Comparison of ENCODE assay signal across 15 cellular contexts in genomic region chr6:113318553-113318952, GRCh38.
DNase-seq lines count a peak whose midpoint lies in the region; ATAC-seq and TF ChIP-seq lines count a peak whose summit lies in the region.
"Had no signal": no experiment of that assay in that cellular context is flagged by ENCODE, and none has a peak within 500 bp of the region (broad histone marks: within the 10 kb centered on the region; RNA-seq: fewer than 3 reads in every experiment).

No MANE protein-coding gene starts in this region.

- TF ChIP-seq CTCF in endothelial cell (IDR thresholded peaks at IDR 0.05; ENCODE audit: unreplicated experiment) (no peak), osteoblast (IDR thresholded peaks at IDR 0.05; ENCODE audit: extremely low read depth, low read depth, low read length) (no peak)

- peak overlapping the region; percentile 20 for H3K27ac Mint-ChIP-seq in endothelial cell (ENCODE audit: unreplicated experiment)
- no peak overlapping the region for H3K27ac Mint-ChIP-seq in activated CD8-positive, alpha-beta T cell treated with anti-CD3 and anti-CD28 coated beads, Interleukin-2, amount 10 ng/mL, durations not matched to agents 7 days and 5 days
- H3K27ac Mint-ChIP-seq: activated naive CD4-positive, alpha-beta T cell treated with anti-CD3 and anti-CD28 coated beads for 36 hours; memory B cell had no signal

- H3K4me2 ChIP-seq in osteoblast (ENCODE audit: insufficient read depth, low read length): peak overlapping the region; percentile 16

- H3K36me3 ChIP-seq in osteoblast (ENCODE audit: insufficient read depth, low read length): no peaks in the 10 kb centered on the region
- H3K36me3 ChIP-seq: gastrocnemius medialis, Peyer's patch had no signal

- no peaks in the 10 kb centered on the region for H3K79me2 ChIP-seq in osteoblast (ENCODE audit: insufficient read depth, low read length)

- no peaks in the 10 kb centered on the region for H3K27me3 Mint-ChIP-seq in endothelial cell (ENCODE audit: unreplicated experiment)
- H3K27me3 Mint-ChIP-seq in activated CD8-positive, alpha-beta T cell treated with anti-CD3 and anti-CD28 coated beads, Interleukin-2, amount 10 ng/mL, durations not matched to agents 7 days and 5 days (ENCODE audit: low read depth): no peaks in the 10 kb centered on the region
- H3K27me3 Mint-ChIP-seq: memory B cell had no signal

- DNase-seq in NCI-H1105 (lab: John Stamatoyannopoulos, UW): peak; percentile 58
- peak; percentile 85 for DNase-seq in NCI-H345 (lab: John Stamatoyannopoulos, UW)
- DNase-seq in endothelial cell (ENCODE audit: low spot score): no peak
- DNase-seq in osteoblast (ENCODE audit: insufficient read length, low spot score, missing footprints): no peak
- DNase-seq in stimulated activated CD4-positive, alpha-beta T cell treated with anti-CD3 and anti-CD28 coated beads, Interleukin-2, amount 100 ng/mL, for 24 hours: no peak
- no peak for DNase-seq in activated CD8-positive, alpha-beta T cell treated with anti-CD3 and anti-CD28 coated beads, Interleukin-2, amount 10 ng/mL, durations not matched to agents 7 days and 5 days
- DNase-seq in AG08395 (ENCODE audit: low spot score): no peak
- DNase-seq: activated CD8-positive, alpha-beta memory T cell treated with anti-CD3 and anti-CD28 coated beads, Interleukin-2, amount 50 U/mL, for 4 hours; activated naive CD4-positive, alpha-beta T cell treated with anti-CD3 and anti-CD28 coated beads for 36 hours; effector memory CD4-positive, alpha-beta T cell; gastrocnemius medialis; Kasumi-1; Peyer's patch had no signal

- no peaks in the 10 kb centered on the region for H3K36me3 Mint-ChIP-seq in endothelial cell (ENCODE audit: low read depth, unreplicated experiment)
- H3K36me3 Mint-ChIP-seq in activated CD8-positive, alpha-beta T cell treated with anti-CD3 and anti-CD28 coated beads, Interleukin-2, amount 10 ng/mL, durations not matched to agents 7 days and 5 days (ENCODE audit: low read depth): no peaks in the 10 kb centered on the region

- peak overlapping the region; percentile 79 for H2AFZ ChIP-seq in osteoblast (ENCODE audit: low read length)

- no peak overlapping the region for H3K4me3 Mint-ChIP-seq in endothelial cell (ENCODE audit: unreplicated experiment)
- no peak overlapping the region for H3K4me3 Mint-ChIP-seq in activated CD8-positive, alpha-beta T cell treated with anti-CD3 and anti-CD28 coated beads, Interleukin-2, amount 10 ng/mL, durations not matched to agents 7 days and 5 days
- H3K4me3 Mint-ChIP-seq: activated naive CD4-positive, alpha-beta T cell treated with anti-CD3 and anti-CD28 coated beads for 36 hours; memory B cell had no signal

- no peak overlapping the region for H3K4me3 ChIP-seq in osteoblast (ENCODE audit: insufficient read depth, low read length)
- H3K4me3 ChIP-seq: gastrocnemius medialis, Peyer's patch had no signal

- no peaks in the 10 kb centered on the region for H4K20me1 ChIP-seq in osteoblast (ENCODE audit: insufficient read depth, low read length)

- peaks cover 15% of the 10 kb centered on the region for H3K4me1 ChIP-seq in osteoblast (ENCODE audit: insufficient read depth, low read length)
- H3K4me1 ChIP-seq: gastrocnemius medialis, Peyer's patch had no signal

- no peaks in the 10 kb centered on the region for H3K9me3 ChIP-seq in osteoblast (ENCODE audit: low read depth, low read length)
- H3K9me3 ChIP-seq: gastrocnemius medialis, Peyer's patch had no signal

- POLR2A ChIA-PET in activated CD8-positive, alpha-beta T cell treated with anti-CD3 and anti-CD28 coated beads, Interleukin-2, amount 10 ng/mL, durations not matched to agents 7 days and 5 days (lab: Charles Lee): no interaction called here

- CTCF ChIA-PET in activated CD8-positive, alpha-beta T cell treated with anti-CD3 and anti-CD28 coated beads, Interleukin-2, amount 10 ng/mL, durations not matched to agents 7 days and 5 days (lab: Charles Lee): interaction anchor here (1.6 kb wide), 1 partner anchor 12 kb away, joined by 6 read pairs; no protein-coding TSS in a partner anchor

- H3K4me1 Mint-ChIP-seq in endothelial cell (ENCODE audit: unreplicated experiment): peaks cover 17% of the 10 kb centered on the region
- no peaks in the 10 kb centered on the region for H3K4me1 Mint-ChIP-seq in activated CD8-positive, alpha-beta T cell treated with anti-CD3 and anti-CD28 coated beads, Interleukin-2, amount 10 ng/mL, durations not matched to agents 7 days and 5 days (ENCODE audit: low read depth)

- H3K27me3 ChIP-seq in osteoblast (ENCODE audit: insufficient read depth, low read length): no peaks in the 10 kb centered on the region
- H3K27me3 ChIP-seq: gastrocnemius medialis, Peyer's patch had no signal

- no peaks in the 10 kb centered on the region for H3K9me3 Mint-ChIP-seq in endothelial cell (ENCODE audit: unreplicated experiment)
- no peaks in the 10 kb centered on the region for H3K9me3 Mint-ChIP-seq in activated CD8-positive, alpha-beta T cell treated with anti-CD3 and anti-CD28 coated beads, Interleukin-2, amount 10 ng/mL, durations not matched to agents 7 days and 5 days (ENCODE audit: insufficient read depth)
- H3K9me3 Mint-ChIP-seq: activated naive CD4-positive, alpha-beta T cell treated with anti-CD3 and anti-CD28 coated beads for 36 hours had no signal

- no peak for ATAC-seq in activated CD8-positive, alpha-beta T cell treated with anti-CD3 and anti-CD28 coated beads, Interleukin-2, amount 10 ng/mL, durations not matched to agents 7 days and 5 days
- ATAC-seq: gastrocnemius medialis had no signal

- no peak overlapping the region for H3K27ac ChIP-seq in osteoblast (ENCODE audit: low read depth, low read length)
- H3K27ac ChIP-seq: C4-2B, gastrocnemius medialis, Peyer's patch had no signal

Comparison
In these comparisons a context has a peak if more than half of its experiments do, and no peak if none do; other contexts are left out.
1. DNase-seq: peak in NCI-H1105 (single experiment) and NCI-H345 (single experiment); none in endothelial cell (single experiment), osteoblast (single experiment), stimulated activated CD4-positive, alpha-beta T cell treated with anti-CD3 and anti-CD28 coated beads, Interleukin-2, amount 100 ng/mL, for 24 hours (0 of 2), activated CD8-positive, alpha-beta T cell treated with anti-CD3 and anti-CD28 coated beads, Interleukin-2, amount 10 ng/mL, durations not matched to agents 7 days and 5 days (single experiment) and AG08395 (single experiment).